22 cellular contexts compared by ENCODE assay signal in genomic region chr10:129498680-129499079, GRCh38. TPM values are rescaled to one million over a fixed set of nuclear protein-coding genes. Genes with fewer than 3 reads are reported as not detected.
DNase-seq lines count a peak whose midpoint lies in the region; ATAC-seq and TF ChIP-seq lines count a peak whose summit lies in the region.
"Had no signal": no experiment of that assay in that cellular context is flagged by ENCODE, and none has a peak within 500 bp of the region (broad histone marks: within the 10 kb centered on the region; RNA-seq: fewer than 3 reads in every experiment).

No MANE protein-coding gene starts in this region.

- CTCF ChIA-PET in activated CD4-positive, alpha-beta T cell treated with anti-CD3 and anti-CD28 coated beads for 36 hours (lab: Charles Lee), result no interaction called here

- peaks cover 18% of the 10 kb centered on the region for H3K9me3 Mint-ChIP-seq in activated CD4-positive, alpha-beta T cell treated with anti-CD3 and anti-CD28 coated beads for 36 hours (ENCODE audit: low read depth)
- peaks cover 5% of the 10 kb centered on the region for H3K9me3 Mint-ChIP-seq in activated T-helper 17 cell treated with anti-CD3 and anti-CD28 coated beads, Interleukin-2, amount 50 U/mL, for 72 hours
- peaks cover 3% of the 10 kb centered on the region for H3K9me3 Mint-ChIP-seq in stimulated activated memory B cell treated with anti-CD40 and anti-IgM and Interleukin-4, amounts not matched to agents 10 μg/mL and 1 μg/mL and 100 μg/mL, for 72 hours

- no peak overlapping the region for H3K4me3 Mint-ChIP-seq in activated CD4-positive, alpha-beta T cell treated with anti-CD3 and anti-CD28 coated beads for 36 hours
- no peak overlapping the region for H3K4me3 Mint-ChIP-seq in activated T-helper 17 cell treated with anti-CD3 and anti-CD28 coated beads, Interleukin-2, amount 50 U/mL, for 72 hours
- H3K4me3 Mint-ChIP-seq in stimulated activated memory B cell treated with anti-CD40 and anti-IgM and Interleukin-4, amounts not matched to agents 10 μg/mL and 1 μg/mL and 100 μg/mL, for 72 hours, result no peak overlapping the region
- H3K4me3 Mint-ChIP-seq: activated CD8-positive, alpha-beta memory T cell treated with anti-CD3 and anti-CD28 coated beads, Interleukin-2, amount 10 ng/mL, durations not matched to agents 7 days and 5 days; activated naive CD8-positive, alpha-beta T cell; B cell; dendritic cell treated with granulocyte-macrophage colony-stimulating factor and Interleukin-4, amounts not matched to agents 40 ng/mL and 50 ng/mL, for 4 days; T-helper 1 cell treated with Interleukin-12 subunit alpha and Interleukin-12 subunit beta and Interleukin-4 antibody, amounts not matched to agents 30 μg/mL and 1 μg/mL, for 36 hours had no signal

- peaks cover 53% of the 10 kb centered on the region for H3K36me3 Mint-ChIP-seq in activated CD4-positive, alpha-beta T cell treated with anti-CD3 and anti-CD28 coated beads for 36 hours (ENCODE audit: low read depth)
- peaks cover 49% of the 10 kb centered on the region for H3K36me3 Mint-ChIP-seq in activated T-helper 17 cell treated with anti-CD3 and anti-CD28 coated beads, Interleukin-2, amount 50 U/mL, for 72 hours (ENCODE audit: low read depth)
- H3K36me3 Mint-ChIP-seq in stimulated activated memory B cell treated with anti-CD40 and anti-IgM and Interleukin-4, amounts not matched to agents 10 μg/mL and 1 μg/mL and 100 μg/mL, for 72 hours, result peaks cover 43% of the 10 kb centered on the region

- DNase-seq in activated CD4-positive, alpha-beta T cell treated with anti-CD3 and anti-CD28 coated beads for 36 hours, result no peak
- no peak for DNase-seq in activated CD4-positive, alpha-beta T cell treated with anti-CD3 and anti-CD28 coated beads for 4 hours
- DNase-seq in HT-29 (ENCODE audit: low spot score) (peak; percentile 11), LoVo (ENCODE audit: low spot score) (no peak), foreskin fibroblast (no peak)
- DNase-seq: activated CD4-positive, alpha-beta T cell treated with anti-CD3 and anti-CD28 coated beads for 48 hours; activated CD8-positive, alpha-beta memory T cell treated with anti-CD3 and anti-CD28 coated beads, Interleukin-2, amount 10 ng/mL, durations not matched to agents 7 days and 5 days; aorta; DMS53; GF-D8; mesendoderm; NCI-H1436 treated with DMSO at 0.1 percent for 48 hours; NCI-H510A; upper lobe of left lung had no signal

- POLR2A ChIA-PET in activated CD4-positive, alpha-beta T cell treated with anti-CD3 and anti-CD28 coated beads for 36 hours (lab: Charles Lee), result no interaction called here

- intact Hi-C loops in activated CD4-positive, alpha-beta T cell treated with anti-CD3 and anti-CD28 coated beads for 36 hours (cut with DNase I, micrococcal nuclease), result no loop called here

- no peak overlapping the region for H3K27ac Mint-ChIP-seq in activated CD4-positive, alpha-beta T cell treated with anti-CD3 and anti-CD28 coated beads for 36 hours
- peak overlapping the region; percentile 33 for H3K27ac Mint-ChIP-seq in activated T-helper 17 cell treated with anti-CD3 and anti-CD28 coated beads, Interleukin-2, amount 50 U/mL, for 72 hours
- H3K27ac Mint-ChIP-seq in stimulated activated memory B cell treated with anti-CD40 and anti-IgM and Interleukin-4, amounts not matched to agents 10 μg/mL and 1 μg/mL and 100 μg/mL, for 72 hours, result peak overlapping the region; percentile 5
- H3K27ac Mint-ChIP-seq: activated CD8-positive, alpha-beta memory T cell treated with anti-CD3 and anti-CD28 coated beads, Interleukin-2, amount 10 ng/mL, durations not matched to agents 7 days and 5 days; activated naive CD8-positive, alpha-beta T cell; B cell; dendritic cell treated with granulocyte-macrophage colony-stimulating factor and Interleukin-4, amounts not matched to agents 40 ng/mL and 50 ng/mL, for 4 days; T-helper 1 cell treated with Interleukin-12 subunit alpha and Interleukin-12 subunit beta and Interleukin-4 antibody, amounts not matched to agents 30 μg/mL and 1 μg/mL, for 36 hours had no signal

- no peak overlapping the region for H3K4me3 ChIP-seq in foreskin fibroblast (ENCODE audit: low read depth in 1 of 2, low read length in 2 of 2)
- H3K4me3 ChIP-seq: HAP-1, upper lobe of left lung had no signal

- ATAC-seq in activated CD4-positive, alpha-beta T cell treated with anti-CD3 and anti-CD28 coated beads for 36 hours, result peak; percentile 33
- ATAC-seq in activated T-helper 17 cell treated with anti-CD3 and anti-CD28 coated beads, Interleukin-2, amount 50 U/mL, for 72 hours (replicated peaks), result no peak
- no peak for ATAC-seq in stimulated activated memory B cell treated with anti-CD40 and anti-IgM and Interleukin-4, amounts not matched to agents 10 μg/mL and 1 μg/mL and 100 μg/mL, for 72 hours
- no peak for ATAC-seq in GM21723 (IDR thresholded peaks at IDR 0.05; ENCODE audit: unreplicated experiment)
- ATAC-seq: activated CD8-positive, alpha-beta memory T cell treated with anti-CD3 and anti-CD28 coated beads, Interleukin-2, amount 10 ng/mL, durations not matched to agents 7 days and 5 days had no signal

- peaks cover 9% of the 10 kb centered on the region for H3K4me1 Mint-ChIP-seq in activated CD4-positive, alpha-beta T cell treated with anti-CD3 and anti-CD28 coated beads for 36 hours
- peaks cover 5% of the 10 kb centered on the region for H3K4me1 Mint-ChIP-seq in activated T-helper 17 cell treated with anti-CD3 and anti-CD28 coated beads, Interleukin-2, amount 50 U/mL, for 72 hours
- peaks cover 40% of the 10 kb centered on the region for H3K4me1 Mint-ChIP-seq in stimulated activated memory B cell treated with anti-CD40 and anti-IgM and Interleukin-4, amounts not matched to agents 10 μg/mL and 1 μg/mL and 100 μg/mL, for 72 hours
- H3K4me1 Mint-ChIP-seq: activated CD8-positive, alpha-beta memory T cell treated with anti-CD3 and anti-CD28 coated beads, Interleukin-2, amount 10 ng/mL, durations not matched to agents 7 days and 5 days had no signal

- TF ChIP-seq CTCF in foreskin fibroblast (IDR thresholded peaks at IDR 0.05; ENCODE audit: low read depth, low read length), result no peak

- no peaks in the 10 kb centered on the region for H3K27me3 Mint-ChIP-seq in activated CD4-positive, alpha-beta T cell treated with anti-CD3 and anti-CD28 coated beads for 36 hours
- H3K27me3 Mint-ChIP-seq in activated T-helper 17 cell treated with anti-CD3 and anti-CD28 coated beads, Interleukin-2, amount 50 U/mL, for 72 hours, result no peaks in the 10 kb centered on the region
- no peaks in the 10 kb centered on the region for H3K27me3 Mint-ChIP-seq in stimulated activated memory B cell treated with anti-CD40 and anti-IgM and Interleukin-4, amounts not matched to agents 10 μg/mL and 1 μg/mL and 100 μg/mL, for 72 hours
- H3K27me3 Mint-ChIP-seq: activated CD8-positive, alpha-beta memory T cell treated with anti-CD3 and anti-CD28 coated beads, Interleukin-2, amount 10 ng/mL, durations not matched to agents 7 days and 5 days; activated naive CD8-positive, alpha-beta T cell; B cell; dendritic cell treated with granulocyte-macrophage colony-stimulating factor and Interleukin-4, amounts not matched to agents 40 ng/mL and 50 ng/mL, for 4 days had no signal

RNA-seq across cellular contexts. Expression of gene MGMT, which starts 31.6 kb away (rescaled TPM):
- 10 to 100 TPM; 18.0 to 22.8 TPM for total RNA-seq in activated CD4-positive, alpha-beta T cell treated with anti-CD3 and anti-CD28 coated beads for 36 hours
- 25.7 and 32.7 TPM in 2 replicates for total RNA-seq in HT-29 (2014; rRNA removed; shearing (Covaris generic))
- total RNA-seq in activated T-helper 17 cell treated with anti-CD3 and anti-CD28 coated beads, Interleukin-2, amount 50 U/mL, for 72 hours, result 10 to 100 TPM; 18.7 to 22.4 TPM
